Comparison of ENCODE assay signal across 35 cellular contexts in genomic region chr3:60788185-60788584, GRCh38.
DNase-seq lines count a peak whose midpoint lies in the region; ATAC-seq, FAIRE-seq and TF ChIP-seq lines count a peak whose summit lies in the region.
"Had no signal": no experiment of that assay in that cellular context is flagged by ENCODE, and none has a peak within 500 bp of the region (broad histone marks: within the 10 kb centered on the region; RNA-seq: fewer than 3 reads in every experiment).

No MANE protein-coding gene starts in this region.

- TF ChIP-seq RAD21 in HepG2 (CRISPR knock-in tag; IDR thresholded peaks at IDR 0.05) (no peak), IMR-90 (IDR thresholded peaks at IDR 0.05; ENCODE audit: low read length) (no peak)

- H2AK9ac ChIP-seq in IMR-90 (replicated peaks; ENCODE audit: low read depth, low read length, poor library complexity): no peak overlapping the region

- H2AK5ac ChIP-seq in IMR-90 (ENCODE audit: low read depth, low read length): no peak overlapping the region
- no peak overlapping the region for H2AK5ac ChIP-seq in trophoblast cell (ENCODE audit: low read length)

- H2AFZ ChIP-seq in HepG2 (ENCODE audit: low read length): no peak overlapping the region
- H2AFZ ChIP-seq in IMR-90 (replicated peaks; ENCODE audit: low read length, poor library complexity): no peak overlapping the region
- H2AFZ ChIP-seq in trophoblast cell (ENCODE audit: insufficient read depth, low read length, poor library complexity): no peak overlapping the region

- ATAC-seq in HepG2 (no peak), right lobe of liver (no peak), IMR-90 (ENCODE audit: low read depth) (no peak), HG02588 (IDR thresholded peaks at IDR 0.05; ENCODE audit: unreplicated experiment) (no peak)
- no peak for ATAC-seq in stimulated activated effector memory CD8-positive, alpha-beta T cell treated with anti-CD3 and anti-CD28 coated beads, Interleukin-12 subunit alpha, Interleukin-12 subunit beta, amount 100 ng/mL, for 72 hours
- ATAC-seq: A549; CD8-positive, alpha-beta T cell had no signal

- POLR2A ChIA-PET in HepG2 (lab: Yijun Ruan, JAX) (no interaction called here), IMR-90 (lab: Charles Lee; ENCODE audit: unreplicated experiment) (no interaction called here)

- H3K14ac ChIP-seq in IMR-90 (replicated peaks; ENCODE audit: low read depth, low read length) (no peak overlapping the region), trophoblast cell (ENCODE audit: low read length) (no peak overlapping the region)

- no peaks in the 10 kb centered on the region; the same call in 1 of the 2 replicates for H3K9me3 ChIP-seq in HepG2 (ENCODE audit: low read length)
- no peaks in the 10 kb centered on the region for H3K9me3 ChIP-seq in right lobe of liver
- H3K9me3 ChIP-seq in IMR-90 (ENCODE audit: control insufficient read depth, insufficient read depth, low read length): no peaks in the 10 kb centered on the region
- H3K9me3 ChIP-seq in trophoblast cell (ENCODE audit: insufficient read depth, low read depth, low read length): no peaks in the 10 kb centered on the region
- H3K9me3 ChIP-seq: A549, BE2C, BLaER1, Caco-2 had no signal

- H3K27ac ChIP-seq in HepG2 (ENCODE audit: extremely low read length, insufficient read depth, low read length): no peak overlapping the region
- no peak overlapping the region for H3K27ac ChIP-seq in right lobe of liver
- H3K27ac ChIP-seq in IMR-90 (ENCODE audit: insufficient read depth, low read length): no peak overlapping the region
- no peak overlapping the region for H3K27ac ChIP-seq in trophoblast cell (ENCODE audit: low read depth, low read length)
- H3K27ac ChIP-seq: 22Rv1; A549; BLaER1; BLaER1 treated with 17β-estradiol and CSF1 and Interleukin-3, amounts not matched to agents 10 nM and 100 nM; C4-2B had no signal

- H3K36me3 Mint-ChIP-seq in stimulated activated effector memory CD8-positive, alpha-beta T cell treated with anti-CD3 and anti-CD28 coated beads, Interleukin-12 subunit alpha, Interleukin-12 subunit beta, amount 100 ng/mL, for 72 hours: no peaks in the 10 kb centered on the region
- H3K36me3 Mint-ChIP-seq: CD14-positive monocyte; CD4-positive, alpha-beta memory T cell; CD4-positive, CD25-positive, alpha-beta regulatory T cell; CD8-positive, alpha-beta T cell had no signal

- H4K12ac ChIP-seq in trophoblast cell (ENCODE audit: low read depth, low read length): peak overlapping the region; percentile 43

- FAIRE-seq in HepG2 (lab: Jason Lieb, UNC): no peak
- FAIRE-seq: A204.1, A549, D721Med had no signal

- no peak overlapping the region for H3K4me2 ChIP-seq in HepG2 (ENCODE audit: low read depth, low read length)
- H3K4me2 ChIP-seq in IMR-90 (ENCODE audit: low read depth, low read length): no peak overlapping the region
- no peak overlapping the region for H3K4me2 ChIP-seq in trophoblast cell (ENCODE audit: low read length)
- H3K4me2 ChIP-seq: A549; BLaER1; BLaER1 treated with 17β-estradiol and CSF1 and Interleukin-3, amounts not matched to agents 10 nM and 100 nM had no signal

- H2BK12ac ChIP-seq in trophoblast cell (ENCODE audit: low read length): no peak overlapping the region

- H3K27me3 ChIP-seq in HepG2 (ENCODE audit: control insufficient read depth in 1 of 2, insufficient read depth in 2 of 2, low read length in 2 of 2) (no peaks in the 10 kb centered on the region), right lobe of liver (no peaks in the 10 kb centered on the region), IMR-90 (ENCODE audit: control insufficient read depth, insufficient read depth, low read length) (no peaks in the 10 kb centered on the region), trophoblast cell (ENCODE audit: insufficient read depth, low read length) (no peaks in the 10 kb centered on the region)
- H3K27me3 ChIP-seq: BE2C; BLaER1; BLaER1 treated with 17β-estradiol and CSF1 and Interleukin-3, amounts not matched to agents 10 nM and 100 nM had no signal

- intact Hi-C loops in HepG2 (cut with micrococcal nuclease; ENCODE audit: unreplicated experiment) (no loop called here), right lobe of liver (cut with DNase I) (no loop called here), IMR-90 (cut with micrococcal nuclease) (no loop called here)

- H4K8ac ChIP-seq in IMR-90 (ENCODE audit: low read depth in 2 of 2, low read length in 2 of 2) (no peak overlapping the region), trophoblast cell (ENCODE audit: low read depth, low read length) (no peak overlapping the region)

- H3K4me3 Mint-ChIP-seq in stimulated activated effector memory CD8-positive, alpha-beta T cell treated with anti-CD3 and anti-CD28 coated beads, Interleukin-12 subunit alpha, Interleukin-12 subunit beta, amount 100 ng/mL, for 72 hours: no peak overlapping the region
- H3K4me3 Mint-ChIP-seq: B cell; CD14-positive monocyte; CD4-positive, alpha-beta memory T cell; CD4-positive, alpha-beta T cell; CD4-positive, CD25-positive, alpha-beta regulatory T cell; CD8-positive, alpha-beta memory T cell; CD8-positive, alpha-beta T cell had no signal

- no peaks in the 10 kb centered on the region for H3K36me3 ChIP-seq in HepG2 (replicated peaks in 1 of 2; ENCODE audit: control insufficient read depth in 1 of 2, insufficient read depth in 2 of 2, low read length in 2 of 2)
- H3K36me3 ChIP-seq in right lobe of liver: no peaks in the 10 kb centered on the region
- no peaks in the 10 kb centered on the region for H3K36me3 ChIP-seq in IMR-90 (ENCODE audit: control insufficient read depth, insufficient read depth, low read length)
- no peaks in the 10 kb centered on the region for H3K36me3 ChIP-seq in trophoblast cell (ENCODE audit: control insufficient read depth in 1 of 2, insufficient read depth in 2 of 2, low read length in 2 of 2)
- H3K36me3 ChIP-seq: BE2C; BLaER1; BLaER1 treated with 17β-estradiol and CSF1 and Interleukin-3, amounts not matched to agents 10 nM and 100 nM had no signal

- H3K79me1 ChIP-seq in IMR-90 (ENCODE audit: low read depth in 1 of 2, low read length in 2 of 2) (no peaks in the 10 kb centered on the region), trophoblast cell (ENCODE audit: low read length) (peaks cover 3% of the 10 kb centered on the region)

- H3K56ac ChIP-seq in IMR-90 (ENCODE audit: extremely low read depth, insufficient read depth, low read length): no peak overlapping the region

- CTCF ChIA-PET in HepG2 (lab: Yijun Ruan, JAX; ENCODE audit: low intra/inter-chr PET ratio, low total read pairs) (no interaction called here), IMR-90 (lab: Yijun Ruan, JAX) (no interaction called here)

- H3K9me3 Mint-ChIP-seq in stimulated activated effector memory CD8-positive, alpha-beta T cell treated with anti-CD3 and anti-CD28 coated beads, Interleukin-12 subunit alpha, Interleukin-12 subunit beta, amount 100 ng/mL, for 72 hours: peaks cover under 1% of the 10 kb centered on the region

- H3K4me3 ChIP-seq in HepG2 (replicated peaks in 1 of 3; ENCODE audit: insufficient read depth in 1 of 3, low read depth in 2 of 3, low read length in 3 of 3): no peak overlapping the region
- no peak overlapping the region for H3K4me3 ChIP-seq in right lobe of liver
- no peak overlapping the region for H3K4me3 ChIP-seq in IMR-90 (ENCODE audit: insufficient read depth, low read depth, low read length)
- H3K4me3 ChIP-seq in trophoblast cell (ENCODE audit: low read depth, low read length): no peak overlapping the region
- H3K4me3 ChIP-seq: A549; BLaER1; BLaER1 treated with 17β-estradiol and CSF1 and Interleukin-3, amounts not matched to agents 10 nM and 100 nM had no signal

- H3K4ac ChIP-seq in IMR-90 (ENCODE audit: low read depth, low read length) (no peak overlapping the region), trophoblast cell (ENCODE audit: low read depth, low read length) (no peak overlapping the region)

- in situ Hi-C loops in HepG2 (cut with HindIII; ENCODE audit: extremely low pct_ligation_motif_present, low pct_unique_long_range_greater_than_20kb) (no loop called here), IMR-90 (cut with MboI; ENCODE audit: low sequenced_read_pairs) (no loop called here)

- no peak overlapping the region for H2BK120ac ChIP-seq in IMR-90 (ENCODE audit: low read depth, low read length)
- no peak overlapping the region for H2BK120ac ChIP-seq in trophoblast cell (ENCODE audit: insufficient read depth, low read length, poor library complexity)

- H3K9ac ChIP-seq in HepG2 (ENCODE audit: insufficient read depth, low read depth, low read length): no peak overlapping the region
- H3K9ac ChIP-seq in IMR-90 (ENCODE audit: low read depth, low read length): no peak overlapping the region
- H3K9ac ChIP-seq in trophoblast cell (ENCODE audit: low read length): no peak overlapping the region
- H3K9ac ChIP-seq: BLaER1; BLaER1 treated with 17β-estradiol and CSF1 and Interleukin-3, amounts not matched to agents 10 nM and 100 nM had no signal

- TF ChIP-seq EP300 in HepG2 (IDR thresholded peaks at IDR 0.05; ENCODE audit: low read depth in 2 of 2, low read length in 2 of 2): no peak
- no peak for TF ChIP-seq EP300 in HepG2 (CRISPR knock-in tag; IDR thresholded peaks at IDR 0.05; ENCODE audit: borderline replicate concordance)

- H3K18ac ChIP-seq in IMR-90 (ENCODE audit: low read depth, low read length) (no peak overlapping the region), trophoblast cell (ENCODE audit: low read length) (no peak overlapping the region)

- no peak for DNase-seq in HepG2 (ENCODE audit: low spot score)
- no peak for DNase-seq in right lobe of liver
- no peak for DNase-seq in IMR-90
- DNase-seq in trophoblast cell: no peak
- no peak for DNase-seq in stimulated activated effector memory CD8-positive, alpha-beta T cell treated with anti-CD3 and anti-CD28 coated beads, Interleukin-12 subunit alpha, Interleukin-12 subunit beta, amount 100 ng/mL, for 72 hours (ENCODE audit: low spot score in 2 of 2)
- DNase-seq: 8988T; ACHN; AML-193; BE2C; C1 segment of cervical spinal cord; Caco-2; Calu3; CD4-positive, alpha-beta memory T cell; CD4-positive, alpha-beta T cell; CD4-positive, CD25-positive, alpha-beta regulatory T cell; CD8-positive, alpha-beta memory T cell; CD8-positive, alpha-beta T cell; COR-L47; DMS 273 treated with DMSO at 0.1 percent for 48 hours; DMS153; DMS53; DMS79; DMS79 treated with DMSO at 0.1 percent for 48 hours; DND-41; EL had no signal

- no peak for TF ChIP-seq POLR2A in HepG2 (IDR thresholded peaks at IDR 0.05; ENCODE audit: insufficient read depth in 1 of 2, low read depth in 2 of 2, low read length in 2 of 2)
- no peak for TF ChIP-seq POLR2A in right lobe of liver (IDR thresholded peaks at IDR 0.05)
- TF ChIP-seq POLR2A in IMR-90 (IDR thresholded peaks at IDR 0.05; ENCODE audit: low read depth, low read length): no peak

- TF ChIP-seq CTCF in HepG2 (CRISPR knock-in tag; IDR thresholded peaks at IDR 0.05) (no peak), right lobe of liver (IDR thresholded peaks at IDR 0.05) (no peak), IMR-90 (conservative IDR thresholded peaks at IDR 0.05; ENCODE audit: low read depth, low read length) (no peak)

- 58% methylated on average over 3 of the region's 3 CpGs for WGBS in HepG2 (ENCODE audit: low lambda C conversion rate)
- 86% methylated on average over 3 of the region's 3 CpGs for WGBS in right lobe of liver (ENCODE audit: insufficient coverage, low coverage, low lambda C conversion rate, missing lambda C conversion rate)
- no CpG with 5 or more reads among the region's 3 CpGs for WGBS in IMR-90 (ENCODE audit: extremely low coverage in 2 of 2, insufficient read length in 1 of 2), 2 experiments
- WGBS in trophoblast cell (ENCODE audit: extremely low coverage, insufficient coverage, insufficient read length): no CpG with 5 or more reads among the region's 3 CpGs

- H4K20me1 ChIP-seq in HepG2 (ENCODE audit: insufficient read depth, low read length): no peaks in the 10 kb centered on the region
- H4K20me1 ChIP-seq in IMR-90 (ENCODE audit: insufficient read depth, low read length): no peaks in the 10 kb centered on the region
- H4K20me1 ChIP-seq: BLaER1; BLaER1 treated with 17β-estradiol and CSF1 and Interleukin-3, amounts not matched to agents 10 nM and 100 nM had no signal

- H4K5ac ChIP-seq in IMR-90 (ENCODE audit: low read depth, low read length): no peak overlapping the region

- no peak overlapping the region for H2BK20ac ChIP-seq in IMR-90 (ENCODE audit: low read depth, low read length)

- H2BK5ac ChIP-seq in IMR-90 (ENCODE audit: low read depth, low read length, poor library complexity, severe bottlenecking) (no peak overlapping the region), trophoblast cell (ENCODE audit: low read depth, low read length, poor library complexity) (no peak overlapping the region)

- no peak overlapping the region for H2BK15ac ChIP-seq in IMR-90 (ENCODE audit: low read depth, low read length)

- no peak overlapping the region for H4K91ac ChIP-seq in IMR-90 (ENCODE audit: insufficient read depth, low read depth, low read length)
- H4K91ac ChIP-seq in trophoblast cell (ENCODE audit: low read depth, low read length): no peak overlapping the region

- dilution Hi-C loops in IMR-90 (cut with HindIII; ENCODE audit: low sequenced_read_pairs, unreplicated experiment): no loop called here

- 0 out of 2 replicates have a peak, but pooled peaks cover 7% of the 10 kb centered on the region for H3K4me1 ChIP-seq in HepG2 (ENCODE audit: insufficient read depth, low read length)
- H3K4me1 ChIP-seq in right lobe of liver: no peaks in the 10 kb centered on the region
- H3K4me1 ChIP-seq in IMR-90 (ENCODE audit: control insufficient read depth, insufficient read depth, low read length): no peaks in the 10 kb centered on the region
- peaks cover 0 to 5% of the 10 kb centered on the region in 2 experiments for H3K4me1 ChIP-seq in trophoblast cell (ENCODE audit: control insufficient read depth in 1 of 2, insufficient read depth in 2 of 2, low read length in 2 of 2)
- H3K4me1 ChIP-seq: A549; BE2C; BLaER1; BLaER1 treated with 17β-estradiol and CSF1 and Interleukin-3, amounts not matched to agents 10 nM and 100 nM had no signal

- H3K79me2 ChIP-seq in HepG2 (ENCODE audit: insufficient read depth, low read length) (no peaks in the 10 kb centered on the region), trophoblast cell (ENCODE audit: control insufficient read depth, insufficient read depth, low read length, poor library complexity) (no peaks in the 10 kb centered on the region)

- BruUV-seq in HepG2 (replicated peaks; lab: Mats Ljungman, UMichigan) (no TSS peak), IMR-90 (replicated peaks; lab: Mats Ljungman, UMichigan) (no TSS peak)

- no peak overlapping the region for H3K27ac Mint-ChIP-seq in stimulated activated effector memory CD8-positive, alpha-beta T cell treated with anti-CD3 and anti-CD28 coated beads, Interleukin-12 subunit alpha, Interleukin-12 subunit beta, amount 100 ng/mL, for 72 hours
- H3K27ac Mint-ChIP-seq: B cell; CD14-positive monocyte; CD4-positive, alpha-beta memory T cell; CD4-positive, alpha-beta T cell; CD4-positive, CD25-positive, alpha-beta regulatory T cell; CD8-positive, alpha-beta memory T cell; CD8-positive, alpha-beta T cell had no signal

- no peak overlapping the region for H3K23ac ChIP-seq in IMR-90 (ENCODE audit: low read depth, low read length)
- no peak overlapping the region for H3K23ac ChIP-seq in trophoblast cell (ENCODE audit: low read length)

- no peaks in the 10 kb centered on the region for H3K4me1 Mint-ChIP-seq in stimulated activated effector memory CD8-positive, alpha-beta T cell treated with anti-CD3 and anti-CD28 coated beads, Interleukin-12 subunit alpha, Interleukin-12 subunit beta, amount 100 ng/mL, for 72 hours
- H3K4me1 Mint-ChIP-seq: B cell; CD14-positive monocyte; CD4-positive, alpha-beta memory T cell; CD4-positive, CD25-positive, alpha-beta regulatory T cell; CD8-positive, alpha-beta memory T cell had no signal

- no peaks in the 10 kb centered on the region for H3K9me1 ChIP-seq in IMR-90 (ENCODE audit: insufficient read depth, low read length)
